In genomic region chr11:29780756-29781155, GRCh38 we compare ENCODE assay signal across 1 cellular context.
TF ChIP-seq lines count a peak whose summit lies in the region.

No MANE protein-coding gene starts in this region.

TF ChIP-seq in GM23338, 12 proteins besides CTCF, POLR2A, EP300 and RAD21 (continued from another document):
- TF ChIP-seq ZNF462 (CRISPR knock-in tag; IDR thresholded peaks at IDR 0.05) (no peak), EZH2 (IDR thresholded peaks at IDR 0.05; ENCODE audit: low read depth, unreplicated experiment) (no peak), POLR2AphosphoS5 (IDR thresholded peaks at IDR 0.05; ENCODE audit: low read depth) (no peak), JUNB (IDR thresholded peaks at IDR 0.05; ENCODE audit: unreplicated experiment) (no peak), ZNF331 (CRISPR knock-in tag; IDR thresholded peaks at IDR 0.05; ENCODE audit: low read depth) (no peak), CREB1 (CRISPR knock-in tag; IDR thresholded peaks at IDR 0.05; ENCODE audit: low read depth) (no peak), ZNF114 (CRISPR knock-in tag; IDR thresholded peaks at IDR 0.05) (no peak), REST (IDR thresholded peaks at IDR 0.05; ENCODE audit: unreplicated experiment) (no peak)
TF ChIP-seq in GM23338: peak in this region for 0.
